In genomic region chr12:56874821-56875220, GRCh38 we compare ENCODE assay signal across 25 cellular contexts. TPM values are rescaled to one million over a fixed set of nuclear protein-coding genes. Genes with fewer than 3 reads are reported as not detected.
"Had no signal": no experiment of that assay in that cellular context is flagged by ENCODE, and none has a peak within 500 bp of the region (broad histone marks: within the 10 kb centered on the region; RNA-seq: fewer than 3 reads in every experiment).

No MANE protein-coding gene starts in this region.

- H3K27ac Mint-ChIP-seq: activated CD8-positive, alpha-beta memory T cell treated with anti-CD3 and anti-CD28 coated beads, Interleukin-2, amount 10 ng/mL, durations not matched to agents 7 days and 5 days; activated naive CD4-positive, alpha-beta T cell treated with anti-CD3 and anti-CD28 coated beads, Interleukin-2, amount 50 U/mL, for 24 hours; activated T-cell treated with anti-CD3 and anti-CD28 coated beads, Interleukin-2, amount 50 U/mL, for 24 hours; activated T-helper 1 cell treated with anti-CD3 and anti-CD28 coated beads, Interleukin-12 subunit alpha, Interleukin-12 subunit beta, Interleukin-2, Interleukin-4 antibody, amounts not matched to agents 30 ng/mL and 10 ng/mL and 1 ng/mL, durations not matched to agents 14 hours and 24 hours and 36 hours; T-helper 1 cell treated with Interleukin-12 subunit alpha and Interleukin-12 subunit beta and Interleukin-4 antibody, amounts not matched to agents 30 μg/mL and 1 μg/mL, for 36 hours had no signal

- H3K9me3 Mint-ChIP-seq: activated naive CD4-positive, alpha-beta T cell treated with anti-CD3 and anti-CD28 coated beads, Interleukin-2, amount 50 U/mL, for 24 hours; activated T-cell treated with anti-CD3 and anti-CD28 coated beads, Interleukin-2, amount 50 U/mL, for 24 hours; activated T-helper 1 cell treated with anti-CD3 and anti-CD28 coated beads, Interleukin-12 subunit alpha, Interleukin-12 subunit beta, Interleukin-2, Interleukin-4 antibody, amounts not matched to agents 30 ng/mL and 10 ng/mL and 1 ng/mL, durations not matched to agents 14 hours and 24 hours and 36 hours; T-helper 1 cell treated with Interleukin-12 subunit alpha and Interleukin-12 subunit beta and Interleukin-4 antibody, amounts not matched to agents 30 μg/mL and 1 μg/mL, for 36 hours had no signal

- ATAC-seq: activated CD4-positive, CD25-positive, alpha-beta regulatory T cell treated with anti-CD3 and anti-CD28 coated beads, Interleukin-2, amount 50 U/mL, for 24 hours; activated CD8-positive, alpha-beta memory T cell treated with anti-CD3 and anti-CD28 coated beads, Interleukin-2, amount 10 ng/mL, durations not matched to agents 7 days and 5 days; PC-3 had no signal

- H3K27me3 ChIP-seq: MG63 had no signal

- H3K4me3 ChIP-seq: MG63 had no signal

- H3K36me3 ChIP-seq: MG63 had no signal

- H3K36me3 Mint-ChIP-seq: activated CD8-positive, alpha-beta memory T cell treated with anti-CD3 and anti-CD28 coated beads, Interleukin-2, amount 10 ng/mL, durations not matched to agents 7 days and 5 days; activated naive CD4-positive, alpha-beta T cell treated with anti-CD3 and anti-CD28 coated beads, Interleukin-2, amount 50 U/mL, for 24 hours had no signal

- H3K4me1 Mint-ChIP-seq: activated CD8-positive, alpha-beta memory T cell treated with anti-CD3 and anti-CD28 coated beads, Interleukin-2, amount 10 ng/mL, durations not matched to agents 7 days and 5 days; activated naive CD4-positive, alpha-beta T cell treated with anti-CD3 and anti-CD28 coated beads, Interleukin-2, amount 50 U/mL, for 24 hours had no signal

- H3K4me3 Mint-ChIP-seq: activated CD8-positive, alpha-beta memory T cell treated with anti-CD3 and anti-CD28 coated beads, Interleukin-2, amount 10 ng/mL, durations not matched to agents 7 days and 5 days; activated naive CD4-positive, alpha-beta T cell treated with anti-CD3 and anti-CD28 coated beads, Interleukin-2, amount 50 U/mL, for 24 hours; activated T-cell treated with anti-CD3 and anti-CD28 coated beads, Interleukin-2, amount 50 U/mL, for 24 hours; activated T-helper 1 cell treated with anti-CD3 and anti-CD28 coated beads, Interleukin-12 subunit alpha, Interleukin-12 subunit beta, Interleukin-2, Interleukin-4 antibody, amounts not matched to agents 30 ng/mL and 10 ng/mL and 1 ng/mL, durations not matched to agents 14 hours and 24 hours and 36 hours; T-helper 1 cell treated with Interleukin-12 subunit alpha and Interleukin-12 subunit beta and Interleukin-4 antibody, amounts not matched to agents 30 μg/mL and 1 μg/mL, for 36 hours had no signal

- FAIRE-seq: bronchial epithelial cell, RCC 7860 had no signal

- DNase-seq: activated CD4-positive, alpha-beta T cell treated with anti-CD3 and anti-CD28 coated beads for 4 hours; activated CD8-positive, alpha-beta memory T cell treated with anti-CD3 and anti-CD28 coated beads, Interleukin-2, amount 10 ng/mL, durations not matched to agents 7 days and 5 days; activated effector memory CD4-positive, alpha-beta T cell treated with Interleukin-2 at 50 U/mL for 16 hours; activated naive CD4-positive, alpha-beta T cell; activated T-cell treated with anti-CD3 and anti-CD28 coated beads, Interleukin-2, amount 50 U/mL, for 24 hours; aorta; central memory CD4-positive, alpha-beta T cell; MG63; MV-4-11; NCI-H1105; NCI-H1436; NCI-H1694 treated with DMSO at 0.1 percent for 48 hours; NCI-H2029 treated with DMSO at 0.1 percent for 48 hours; NCI-H446; NCI-H524; PC-3; SHP77; T-helper 9 cell had no signal

RNA-seq across cellular contexts. Expression of gene SDR9C7, which starts 59.4 kb away (rescaled TPM):
- total RNA-seq: activated CD8-positive, alpha-beta memory T cell treated with anti-CD3 and anti-CD28 coated beads, Interleukin-2, amount 10 ng/mL, durations not matched to agents 7 days and 5 days; activated T-helper 1 cell treated with anti-CD3 and anti-CD28 coated beads, Interleukin-12 subunit alpha, Interleukin-12 subunit beta, Interleukin-2, Interleukin-4 antibody, amounts not matched to agents 30 ng/mL and 10 ng/mL and 1 ng/mL, durations not matched to agents 14 hours and 24 hours and 36 hours; PC-3; SK-MEL-5 had no signal
